Comparison of ENCODE assay signal across 13 cellular contexts in the genomic region with DNA sequence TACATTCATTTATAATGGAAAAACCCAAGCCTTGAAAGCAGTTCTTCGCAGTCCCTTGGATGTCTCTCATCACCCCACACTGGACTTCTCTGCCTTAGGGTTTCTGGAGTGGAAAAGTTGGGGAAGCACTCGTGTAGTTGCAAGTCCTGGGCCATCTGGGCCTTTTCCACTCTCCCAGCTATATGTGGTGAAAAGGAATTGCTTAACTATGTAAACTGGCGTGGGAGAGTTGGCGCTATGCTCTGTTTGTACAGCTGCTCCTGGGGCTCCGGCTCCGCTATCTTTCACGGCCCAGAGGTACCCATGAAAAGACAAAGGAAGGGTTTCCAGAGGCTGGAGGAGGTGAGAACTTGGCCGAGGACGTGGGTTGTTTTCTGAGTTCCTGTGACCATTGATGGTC.
A peak's percentile ranks its signal among the peaks of the same experiment; 100 is the strongest.
DNase-seq lines count a peak whose midpoint lies in the region; ATAC-seq and TF ChIP-seq lines count a peak whose summit lies in the region.
"Had no signal": no experiment of that assay in that cellular context is flagged by ENCODE, and none has a peak within 500 bp of the region (broad histone marks: within the 10 kb centered on the region; RNA-seq: fewer than 3 reads in every experiment).

No MANE protein-coding gene starts in this region.

- H3K27ac ChIP-seq in breast epithelium (peak overlapping the region; percentile 75 to 78), brain microvascular endothelial cell (peak overlapping the region; percentile 57), vagina (peak overlapping the region; percentile 74), endodermal cell (ENCODE audit: low read depth, low read length) (no peak overlapping the region)
- H3K27ac ChIP-seq: RWPE1 had no signal

- in situ Hi-C loops in brain microvascular endothelial cell (cut with HindIII; ENCODE audit: low pct_ligation_motif_present, low sequenced_read_pairs) = loop anchor here (25.0 kb wide), 1 partner anchor 173 kb away; no protein-coding TSS in a partner anchor

- H3K9me3 ChIP-seq in breast epithelium = no peaks in the 10 kb centered on the region
- no peaks in the 10 kb centered on the region for H3K9me3 ChIP-seq in vagina
- no peaks in the 10 kb centered on the region for H3K9me3 ChIP-seq in endodermal cell (ENCODE audit: control insufficient read depth, low read length)

- no peak for TF ChIP-seq POLR2A in breast epithelium (IDR thresholded peaks at IDR 0.05)
- no peak for TF ChIP-seq POLR2A in vagina (IDR thresholded peaks at IDR 0.05)

- H3K27ac Mint-ChIP-seq in MCF 10A (ENCODE audit: low read depth, unreplicated experiment) (no peak overlapping the region), endodermal cell (no peak overlapping the region)
- H3K27ac Mint-ChIP-seq: GM23338 had no signal

- POLR2A ChIA-PET in MCF 10A (lab: Yijun Ruan, JAX) = no interaction called here

- H3K4me1 Mint-ChIP-seq in MCF 10A (ENCODE audit: insufficient read depth, unreplicated experiment) = no peaks in the 10 kb centered on the region
- H3K4me1 Mint-ChIP-seq in endodermal cell = peaks cover 37% of the 10 kb centered on the region

- H3K4me3 Mint-ChIP-seq in MCF 10A (ENCODE audit: unreplicated experiment) (no peak overlapping the region), endodermal cell (no peak overlapping the region)
- H3K4me3 Mint-ChIP-seq: GM23338 had no signal

- no peak for TF ChIP-seq CTCF in breast epithelium (IDR thresholded peaks at IDR 0.05)
- no peak for TF ChIP-seq CTCF in MCF 10A (IDR thresholded peaks at IDR 0.05; ENCODE audit: unreplicated experiment)
- TF ChIP-seq CTCF in brain microvascular endothelial cell (IDR thresholded peaks at IDR 0.05; ENCODE audit: low read depth, low read length, missing control alignments) = no peak
- no peak for TF ChIP-seq CTCF in vagina (IDR thresholded peaks at IDR 0.05)
- no peak for TF ChIP-seq CTCF in endodermal cell (conservative IDR thresholded peaks at IDR 0.05)

- CTCF ChIA-PET in MCF 10A (lab: Yijun Ruan, JAX) = interaction anchor here (0.8 to 1.6 kb wide), 2 partner anchors 17 to 167 kb away, joined by 5 read pairs; no protein-coding TSS in a partner anchor

- H3K36me3 Mint-ChIP-seq in MCF 10A (ENCODE audit: insufficient read depth, unreplicated experiment) (no peaks in the 10 kb centered on the region), endodermal cell (ENCODE audit: low read depth) (peaks cover 28% of the 10 kb centered on the region)

- H3K4me1 ChIP-seq in breast epithelium (peaks cover 0 to 14% of the 10 kb centered on the region in 2 donors), vagina (peaks cover 41% of the 10 kb centered on the region), endodermal cell (ENCODE audit: control insufficient read depth, insufficient read depth, low read length) (peaks cover 6% of the 10 kb centered on the region)

- H3K4me3 ChIP-seq in breast epithelium (no peak overlapping the region), brain microvascular endothelial cell (ENCODE audit: low read depth, low read length) (no peak overlapping the region), vagina (no peak overlapping the region), endodermal cell (ENCODE audit: low read length) (no peak overlapping the region)
- H3K4me3 ChIP-seq: GM23338 had no signal

- H3K27me3 ChIP-seq in breast epithelium (no peaks in the 10 kb centered on the region), brain microvascular endothelial cell (replicated peaks) (no peaks in the 10 kb centered on the region), vagina (no peaks in the 10 kb centered on the region), endodermal cell (ENCODE audit: control insufficient read depth, insufficient read depth, low read length, poor library complexity, severe bottlenecking) (no peaks in the 10 kb centered on the region)

- DNase-seq in breast epithelium (ENCODE audit: low spot score in 2 of 2) (peak in 1 of 2 donors; percentile 55), MCF 10A (ENCODE audit: unreplicated experiment) (no peak), brain microvascular endothelial cell (peak; percentile 83), left lobe of liver (ENCODE audit: low spot score) (no peak), vagina (ENCODE audit: extremely low spot score in 2 of 2) (no peak), iPS-NIHi7 (ENCODE audit: extremely low spot score) (no peak), endodermal cell (no peak), anterior cingulate cortex (lab: John Stamatoyannopoulos, UW) (no peak)
- DNase-seq: activated CD4-positive, CD25-positive, alpha-beta regulatory T cell treated with anti-CD3 and anti-CD28 coated beads, Interleukin-2, amount 50 U/mL, for 72 hours; activated effector memory CD4-positive, alpha-beta T cell treated with Interleukin-2 at 50 U/mL for 16 hours had no signal

- H3K36me3 ChIP-seq in breast epithelium (no peaks in the 10 kb centered on the region), brain microvascular endothelial cell (replicated peaks) (no peaks in the 10 kb centered on the region), vagina (no peaks in the 10 kb centered on the region), endodermal cell (ENCODE audit: control insufficient read depth, insufficient read depth, low read length) (peaks cover 26% of the 10 kb centered on the region)

- H3K9me3 Mint-ChIP-seq in MCF 10A (ENCODE audit: unreplicated experiment) (no peaks in the 10 kb centered on the region), endodermal cell (no peaks in the 10 kb centered on the region)
- H3K9me3 Mint-ChIP-seq: GM23338 had no signal

- H3K9ac ChIP-seq in endodermal cell (ENCODE audit: extremely low read depth, low read length, poor library complexity, severe bottlenecking) = no peak overlapping the region

- ATAC-seq in left lobe of liver = peak; percentile 25
- ATAC-seq: GM23338, left colon had no signal

- no TSS peak for BruUV-seq in MCF 10A (replicated peaks; lab: Mats Ljungman, UMichigan)

- H3K27me3 Mint-ChIP-seq in MCF 10A (ENCODE audit: insufficient read depth, unreplicated experiment) = no peaks in the 10 kb centered on the region
- no peaks in the 10 kb centered on the region for H3K27me3 Mint-ChIP-seq in endodermal cell (ENCODE audit: insufficient read depth)

- intact Hi-C loops in breast epithelium (cut with DNase I; ENCODE audit: low total_unique reads) (no loop called here), MCF 10A (cut with micrococcal nuclease) (no loop called here), vagina (cut with DNase I) (no loop called here)

- 91 to 100% methylated on average over 2 to 9 of the region's 9 CpGs for WGBS in endodermal cell (ENCODE audit: insufficient coverage in 1 of 2, insufficient read length in 1 of 2), 2 experiments
